1 cellular context compared by ENCODE assay signal in the genomic region with DNA sequence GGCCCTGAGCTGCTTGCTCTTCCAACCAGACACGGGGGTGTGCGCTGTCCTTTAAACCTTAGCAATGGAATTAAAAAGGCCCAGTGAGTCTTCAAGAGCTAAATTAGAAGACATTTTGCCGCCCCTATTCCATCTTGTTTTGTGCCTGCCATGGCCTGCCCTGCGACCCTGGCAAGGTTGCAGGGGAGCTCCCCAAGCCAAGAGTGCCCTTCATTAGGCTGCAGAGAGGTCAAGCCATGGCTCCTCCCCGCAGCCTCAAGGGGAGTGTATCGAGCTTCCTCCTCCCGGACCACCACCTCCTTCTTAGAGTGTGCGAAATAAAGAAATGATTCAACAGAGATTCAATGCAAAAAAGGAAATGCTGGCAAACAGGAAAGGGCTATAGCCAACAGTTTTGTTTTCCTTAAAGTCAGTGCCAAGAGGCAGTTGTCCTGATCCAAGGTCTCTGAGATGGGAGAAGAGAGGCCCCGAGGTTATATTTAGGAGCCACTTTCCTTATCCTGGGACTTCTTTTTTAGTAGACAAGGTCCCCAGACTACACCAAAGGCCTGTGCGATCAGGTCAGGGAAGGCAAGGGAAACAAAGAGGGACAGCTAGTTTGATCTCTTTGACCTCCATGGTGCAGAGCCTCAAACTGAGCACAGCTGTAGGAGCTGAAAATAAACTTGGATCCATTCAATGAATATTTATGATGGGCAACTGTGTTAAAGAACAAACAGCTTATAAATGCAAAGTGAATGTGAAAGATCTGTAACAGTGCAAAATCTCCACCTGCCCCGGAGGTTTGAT.
TF ChIP-seq lines count a peak whose summit lies in the region.

No MANE protein-coding gene starts in this region.

TF ChIP-seq in HepG2, 621 proteins besides CTCF, POLR2A, EP300 and RAD21 (continued from another document):
- TF ChIP-seq, protein P1, sequence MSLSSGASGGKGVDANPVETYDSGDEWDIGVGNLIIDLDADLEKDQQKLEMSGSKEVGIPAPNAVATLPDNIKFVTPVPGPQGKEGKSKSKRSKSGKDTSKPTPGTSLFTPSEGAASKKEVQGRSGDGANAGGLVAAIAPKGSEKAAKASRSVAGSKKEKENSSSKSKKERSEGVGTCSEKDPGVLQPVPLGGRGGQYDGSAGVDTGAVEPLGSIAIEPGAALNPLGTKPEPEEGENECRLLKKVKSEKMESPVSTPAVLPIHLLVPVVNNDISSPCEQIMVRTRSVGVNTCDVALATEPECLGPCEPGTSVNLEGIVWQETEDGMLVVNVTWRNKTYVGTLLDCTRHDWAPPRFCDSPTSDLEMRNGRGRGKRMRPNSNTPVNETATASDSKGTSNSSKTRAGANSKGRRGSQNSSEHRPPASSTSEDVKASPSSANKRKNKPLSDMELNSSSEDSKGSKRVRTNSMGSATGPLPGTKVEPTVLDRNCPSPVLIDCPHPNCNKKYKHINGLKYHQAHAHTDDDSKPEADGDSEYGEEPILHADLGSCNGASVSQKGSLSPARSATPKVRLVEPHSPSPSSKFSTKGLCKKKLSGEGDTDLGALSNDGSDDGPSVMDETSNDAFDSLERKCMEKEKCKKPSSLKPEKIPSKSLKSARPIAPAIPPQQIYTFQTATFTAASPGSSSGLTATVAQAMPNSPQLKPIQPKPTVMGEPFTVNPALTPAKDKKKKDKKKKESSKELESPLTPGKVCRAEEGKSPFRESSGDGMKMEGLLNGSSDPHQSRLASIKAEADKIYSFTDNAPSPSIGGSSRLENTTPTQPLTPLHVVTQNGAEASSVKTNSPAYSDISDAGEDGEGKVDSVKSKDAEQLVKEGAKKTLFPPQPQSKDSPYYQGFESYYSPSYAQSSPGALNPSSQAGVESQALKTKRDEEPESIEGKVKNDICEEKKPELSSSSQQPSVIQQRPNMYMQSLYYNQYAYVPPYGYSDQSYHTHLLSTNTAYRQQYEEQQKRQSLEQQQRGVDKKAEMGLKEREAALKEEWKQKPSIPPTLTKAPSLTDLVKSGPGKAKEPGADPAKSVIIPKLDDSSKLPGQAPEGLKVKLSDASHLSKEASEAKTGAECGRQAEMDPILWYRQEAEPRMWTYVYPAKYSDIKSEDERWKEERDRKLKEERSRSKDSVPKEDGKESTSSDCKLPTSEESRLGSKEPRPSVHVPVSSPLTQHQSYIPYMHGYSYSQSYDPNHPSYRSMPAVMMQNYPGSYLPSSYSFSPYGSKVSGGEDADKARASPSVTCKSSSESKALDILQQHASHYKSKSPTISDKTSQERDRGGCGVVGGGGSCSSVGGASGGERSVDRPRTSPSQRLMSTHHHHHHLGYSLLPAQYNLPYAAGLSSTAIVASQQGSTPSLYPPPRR (CRISPR knock-in tag; IDR thresholded peaks at IDR 0.05; ENCODE audit: borderline replicate concordance), result no peak
